10 cellular contexts compared by ENCODE assay signal in genomic region chr2:168466834-168467565, GRCh38. TPM values are rescaled to one million over a fixed set of nuclear protein-coding genes. Genes with fewer than 3 reads are reported as not detected.
A peak's percentile ranks its signal among the peaks of the same experiment; 100 is the strongest.
DNase-seq lines count a peak whose midpoint lies in the region; ATAC-seq and TF ChIP-seq lines count a peak whose summit lies in the region.
"Had no signal": no experiment of that assay in that cellular context is flagged by ENCODE, and none has a peak within 500 bp of the region (broad histone marks: within the 10 kb centered on the region; RNA-seq: fewer than 3 reads in every experiment).

No MANE protein-coding gene starts in this region.

- intact Hi-C loops in Right ventricle myocardium inferior (cut with DNase I), result no loop called here
- intact Hi-C loops in cardiac septum (cut with DNase I), result no loop called here

- H3K27ac Mint-ChIP-seq in type B pancreatic cell, result peak overlapping the region; percentile 18

- no peaks in the 10 kb centered on the region for H3K9me3 Mint-ChIP-seq in type B pancreatic cell

- DNase-seq in Right ventricle myocardium inferior (ENCODE audit: missing footprints) (no peak), cardiac septum (ENCODE audit: low spot score) (no peak), left lobe of liver (ENCODE audit: low spot score) (no peak), type B pancreatic cell (ENCODE audit: extremely low spot score, unreplicated experiment) (no peak), brain microvascular endothelial cell (no peak), activated gamma-delta T cell (lab: John Stamatoyannopoulos, UW) (no peak)
- DNase-seq: effector CD4-positive, alpha-beta T cell; NCI-H2081 treated with DMSO at 0.1 percent for 48 hours had no signal

- peaks cover 5% of the 10 kb centered on the region for H3K36me3 Mint-ChIP-seq in type B pancreatic cell

- H3K27ac ChIP-seq in VCaP (peak overlapping the region; percentile 56), brain microvascular endothelial cell (no peak overlapping the region)

- H3K4me3 Mint-ChIP-seq in type B pancreatic cell, result peak overlapping the region; percentile 70

- TF ChIP-seq CTCF in VCaP (conservative IDR thresholded peaks at IDR 0.05) (no peak), type B pancreatic cell (conservative IDR thresholded peaks at IDR 0.05) (no peak), brain microvascular endothelial cell (IDR thresholded peaks at IDR 0.05; ENCODE audit: low read depth, low read length, missing control alignments) (no peak)

- peak; percentile 65 for ATAC-seq in Right ventricle myocardium inferior
- ATAC-seq in left lobe of liver, result peak; percentile 81
- no peak for ATAC-seq in GM18520 (IDR thresholded peaks at IDR 0.05; ENCODE audit: unreplicated experiment)

- H3K27me3 Mint-ChIP-seq in type B pancreatic cell, result no peaks in the 10 kb centered on the region

- H3K4me1 Mint-ChIP-seq in type B pancreatic cell (ENCODE audit: unreplicated experiment), result peaks cover 48% of the 10 kb centered on the region

- no peak overlapping the region for H3K4me3 ChIP-seq in brain microvascular endothelial cell (ENCODE audit: low read depth, low read length)

- no peaks in the 10 kb centered on the region for H3K36me3 ChIP-seq in brain microvascular endothelial cell (replicated peaks)

- in situ Hi-C loops in brain microvascular endothelial cell (cut with HindIII; ENCODE audit: low pct_ligation_motif_present, low sequenced_read_pairs), result no loop called here

- H3K27me3 ChIP-seq in brain microvascular endothelial cell (replicated peaks), result no peaks in the 10 kb centered on the region

RNA-seq across cellular contexts. Expression of gene CERS6, which starts 10.9 kb away (rescaled TPM):
- total RNA-seq in Right ventricle myocardium inferior, result 65.7 TPM
- total RNA-seq in cardiac septum, result 58.6 TPM
- total RNA-seq in left lobe of liver, result 11.3 TPM
- total RNA-seq in type B pancreatic cell (ENCODE audit: low replicate concordance), result 36.9 and 43.0 TPM in 2 replicates
